11 cellular contexts compared by ENCODE assay signal in genomic region chr14:85856430-85856829, GRCh38.
DNase-seq lines count a peak whose midpoint lies in the region; TF ChIP-seq lines count a peak whose summit lies in the region.
"Had no signal": no experiment of that assay in that cellular context is flagged by ENCODE, and none has a peak within 500 bp of the region (broad histone marks: within the 10 kb centered on the region; RNA-seq: fewer than 3 reads in every experiment).

No MANE protein-coding gene starts in this region.

- H3K4me1 ChIP-seq in mammary epithelial cell (ENCODE audit: insufficient read depth, low read length) (no peaks in the 10 kb centered on the region), MM.1S (ENCODE audit: low read length) (no peaks in the 10 kb centered on the region)

- peak; percentile 62 for TF ChIP-seq CTCF in LNCAP (IDR thresholded peaks at IDR 0.05)
- TF ChIP-seq CTCF in mammary epithelial cell (conservative IDR thresholded peaks at IDR 0.05 in 1 of 2, IDR thresholded peaks at IDR 0.05 in 1 of 2; ENCODE audit: extremely low read depth in 1 of 2, insufficient read depth in 1 of 2, low read depth in 1 of 2, low read length in 2 of 2), result peak; percentile 14 to 45
- TF ChIP-seq CTCF in neural cell (IDR thresholded peaks at IDR 0.05; ENCODE audit: poor library complexity, severe bottlenecking), result peak; percentile 64
- TF ChIP-seq CTCF in MM.1S (IDR thresholded peaks at IDR 0.05; ENCODE audit: low read length), result no peak

- peak; percentile 55 for TF ChIP-seq EP300 in neural cell (conservative IDR thresholded peaks at IDR 0.05; ENCODE audit: poor library complexity, severe bottlenecking)

- H3K9ac ChIP-seq in mammary epithelial cell (ENCODE audit: insufficient read depth, low read length) (no peak overlapping the region), neural cell (ENCODE audit: low read length) (no peak overlapping the region), MM.1S (ENCODE audit: low read length) (no peak overlapping the region)

- H3K36me3 ChIP-seq in mammary epithelial cell (ENCODE audit: insufficient read depth, low read length), result no peaks in the 10 kb centered on the region
- H3K36me3 ChIP-seq in neural cell (ENCODE audit: insufficient read depth, low read length), result no peaks in the 10 kb centered on the region
- no peaks in the 10 kb centered on the region for H3K36me3 ChIP-seq in MM.1S (replicated peaks; ENCODE audit: insufficient read depth, low read length)

- BruUV-seq in mammary epithelial cell (replicated peaks; lab: Mats Ljungman, UMichigan), result no TSS peak

- dilution Hi-C loops in mammary epithelial cell (cut with HindIII; ENCODE audit: low sequenced_read_pairs), result no loop called here

- H2AFZ ChIP-seq in mammary epithelial cell (ENCODE audit: low read depth, low read length), result no peak overlapping the region
- no peak overlapping the region for H2AFZ ChIP-seq in neural cell (ENCODE audit: low read depth, low read length)
- H2AFZ ChIP-seq in MM.1S (ENCODE audit: low read length), result no peak overlapping the region

- in situ Hi-C loops in mammary epithelial cell (cut with MboI; ENCODE audit: low sequenced_read_pairs in 2 of 2), result no loop called here

- no peaks in the 10 kb centered on the region for H3K9me3 ChIP-seq in mammary epithelial cell (replicated peaks; ENCODE audit: insufficient read depth, low read length)
- no peaks in the 10 kb centered on the region for H3K9me3 ChIP-seq in neural cell (ENCODE audit: low read length)
- H3K9me3 ChIP-seq in MM.1S (replicated peaks; ENCODE audit: insufficient read depth, low read length), result no peaks in the 10 kb centered on the region

- H3K4me2 ChIP-seq in mammary epithelial cell (ENCODE audit: insufficient read depth, low read depth, low read length) (no peak overlapping the region), neural cell (ENCODE audit: low read length) (no peak overlapping the region), MM.1S (ENCODE audit: low read depth, low read length) (no peak overlapping the region)

- no peaks in the 10 kb centered on the region for H3K79me2 ChIP-seq in mammary epithelial cell (ENCODE audit: insufficient read depth, low read length)
- no peaks in the 10 kb centered on the region for H3K79me2 ChIP-seq in neural cell (replicated peaks; ENCODE audit: insufficient read depth, low read length)
- no peaks in the 10 kb centered on the region for H3K79me2 ChIP-seq in MM.1S (ENCODE audit: low read length)

- no peak overlapping the region for H3K4me3 ChIP-seq in mammary epithelial cell (replicated peaks in 1 of 3; ENCODE audit: insufficient read depth in 1 of 3, low read depth in 2 of 3, low read length in 3 of 3)
- no peak overlapping the region for H3K4me3 ChIP-seq in neural cell (ENCODE audit: low read length)
- no peak overlapping the region for H3K4me3 ChIP-seq in MM.1S (ENCODE audit: low read length)

- H4K20me1 ChIP-seq in mammary epithelial cell (ENCODE audit: insufficient read depth, low read length) (no peaks in the 10 kb centered on the region), neural cell (ENCODE audit: insufficient read depth) (no peaks in the 10 kb centered on the region), MM.1S (ENCODE audit: insufficient read depth, low read length) (no peaks in the 10 kb centered on the region)

- 82% methylated on average over 1 of the region's 1 CpG for WGBS in mammary epithelial cell (ENCODE audit: low coverage, missing lambda C conversion rate)

- intact Hi-C loops in mammary epithelial cell (cut with micrococcal nuclease), result no loop called here

- H3K27me3 ChIP-seq in mammary epithelial cell (ENCODE audit: insufficient read depth, low read length) (no peaks in the 10 kb centered on the region), neural cell (ENCODE audit: insufficient read depth, low read depth, low read length) (no peaks in the 10 kb centered on the region), MM.1S (replicated peaks; ENCODE audit: insufficient read depth, low read length) (no peaks in the 10 kb centered on the region)

- peak; percentile 47 for DNase-seq in NCI-H1092 treated with DMSO at 0.1 percent for 48 hours (lab: John Stamatoyannopoulos, UW)
- no peak for DNase-seq in NCI-H1092 (lab: John Stamatoyannopoulos, UW)
- no peak for DNase-seq in mammary epithelial cell
- DNase-seq in T-helper 9 cell, result no peak
- DNase-seq in hypothalamus (lab: John Stamatoyannopoulos, UW), result no peak
- no peak for DNase-seq in MM.1S
- DNase-seq: amniotic stem cell, dermis blood vessel endothelial cell, nephron progenitor cell had no signal

- no peaks in the 10 kb centered on the region for H3F3A ChIP-seq in neural cell (ENCODE audit: insufficient read depth, low read length, poor library complexity, severe bottlenecking)
- H3F3A ChIP-seq in MM.1S (ENCODE audit: insufficient read depth, low read length), result no peaks in the 10 kb centered on the region

- CTCF ChIA-PET in mammary epithelial cell (lab: Charles Lee; ENCODE audit: low non-redundant PET), result no interaction called here

- H3K27ac ChIP-seq in mammary epithelial cell (ENCODE audit: insufficient read depth, low read depth, low read length), result no peak overlapping the region
- H3K27ac ChIP-seq in neural cell (ENCODE audit: low read length), result no peak overlapping the region
- H3K27ac ChIP-seq in MM.1S (ENCODE audit: low read length), result no peak overlapping the region

- TF ChIP-seq RAD21 in neural cell (conservative IDR thresholded peaks at IDR 0.05), result peak; percentile 56

- no peaks in the 10 kb centered on the region for H3K9me2 ChIP-seq in neural cell (ENCODE audit: insufficient read depth, low read length)
- H3K9me2 ChIP-seq in MM.1S (replicated peaks; ENCODE audit: insufficient read depth, low read length), result no peaks in the 10 kb centered on the region

TF ChIP-seq in neural cell, 6 proteins besides CTCF, POLR2A, EP300 and RAD21:
- TF ChIP-seq POLR2AphosphoS5 (IDR thresholded peaks at IDR 0.05) (no peak), SMC3 (conservative IDR thresholded peaks at IDR 0.05; ENCODE audit: poor library complexity) (peak; percentile 43)
